1 cellular context compared by ENCODE assay signal in the genomic region with DNA sequence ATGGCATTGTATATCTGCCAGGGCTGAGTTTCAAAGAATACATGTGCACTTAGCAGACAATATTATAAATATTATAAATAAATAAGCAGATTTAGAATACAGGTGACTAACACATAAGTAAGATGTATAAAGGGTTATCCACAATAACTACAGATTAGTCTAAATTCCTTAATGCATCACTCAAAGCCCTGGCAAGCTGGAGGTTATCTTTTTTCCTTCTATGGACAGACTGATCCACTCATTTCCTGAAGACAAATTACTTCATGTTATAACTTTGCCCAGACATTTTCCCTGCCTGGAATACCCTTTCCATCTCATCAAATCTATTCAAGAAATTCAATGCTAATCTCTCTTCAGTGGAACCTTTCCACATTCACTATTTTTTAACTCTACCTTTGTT.
TF ChIP-seq lines count a peak whose summit lies in the region.

No MANE protein-coding gene starts in this region.

TF ChIP-seq in GM23338, 12 proteins besides CTCF, POLR2A, EP300 and RAD21 (continued from another document):
- TF ChIP-seq EZH2 (IDR thresholded peaks at IDR 0.05; ENCODE audit: low read depth, unreplicated experiment) = no peak
- TF ChIP-seq, protein P1, sequence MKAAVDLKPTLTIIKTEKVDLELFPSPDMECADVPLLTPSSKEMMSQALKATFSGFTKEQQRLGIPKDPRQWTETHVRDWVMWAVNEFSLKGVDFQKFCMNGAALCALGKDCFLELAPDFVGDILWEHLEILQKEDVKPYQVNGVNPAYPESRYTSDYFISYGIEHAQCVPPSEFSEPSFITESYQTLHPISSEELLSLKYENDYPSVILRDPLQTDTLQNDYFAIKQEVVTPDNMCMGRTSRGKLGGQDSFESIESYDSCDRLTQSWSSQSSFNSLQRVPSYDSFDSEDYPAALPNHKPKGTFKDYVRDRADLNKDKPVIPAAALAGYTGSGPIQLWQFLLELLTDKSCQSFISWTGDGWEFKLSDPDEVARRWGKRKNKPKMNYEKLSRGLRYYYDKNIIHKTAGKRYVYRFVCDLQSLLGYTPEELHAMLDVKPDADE (IDR thresholded peaks at IDR 0.05) = no peak
- TF ChIP-seq POLR2AphosphoS5 (IDR thresholded peaks at IDR 0.05; ENCODE audit: low read depth) = no peak
- TF ChIP-seq EZH2phosphoT487 (IDR thresholded peaks at IDR 0.05; ENCODE audit: unreplicated experiment) = no peak
- TF ChIP-seq JUNB (IDR thresholded peaks at IDR 0.05; ENCODE audit: unreplicated experiment) = no peak
TF ChIP-seq in GM23338: peak in this region for 0.
